In genomic region chr4:61070269-61070668, GRCh38 we compare ENCODE assay signal across 21 cellular contexts.
"Had no signal": no experiment of that assay in that cellular context is flagged by ENCODE, and none has a peak within 500 bp of the region (broad histone marks: within the 10 kb centered on the region; RNA-seq: fewer than 3 reads in every experiment).

No MANE protein-coding gene starts in this region.

- DNase-seq: activated CD4-positive, alpha-beta T cell treated with anti-CD3 and anti-CD28 coated beads for 4 hours; activated CD4-positive, alpha-beta T cell treated with anti-CD3 and anti-CD28 coated beads, Interleukin-2, amount 50 U/mL, for 48 hours; activated CD4-positive, CD25-positive, alpha-beta regulatory T cell; activated CD8-positive, alpha-beta memory T cell treated with anti-CD3 and anti-CD28 coated beads, Interleukin-2, amount 50 U/mL, for 48 hours; activated naive CD4-positive, alpha-beta T cell; activated T-cell treated with anti-CD3 and anti-CD28 coated beads, Interleukin-2, amount 50 U/mL, for 4 hours; cerebellar nuclear complex; gastrocnemius medialis; left ventricle myocardium superior; mammary epithelial cell; midbrain; ovary; spleen; stimulated activated CD4-positive, alpha-beta T cell treated with anti-CD3 and anti-CD28 coated beads, Interleukin-4, amount 100 ng/mL, for 1 hour; stimulated activated naive CD4-positive, alpha-beta T cell; T-helper 9 cell had no signal

- ATAC-seq: activated T-cell treated with anti-CD3 and anti-CD28 coated beads, Interleukin-2, amount 50 U/mL, for 4 hours; gastrocnemius medialis; left ventricle myocardium superior; natural killer cell treated with Interleukin-12 subunit alpha and Interleukin-12 subunit beta and Interleukin-15 and Interleukin-18, amount 100 ng/mL, for 72 hours had no signal

- H3K4me3 ChIP-seq: coronary artery, esophagus muscularis mucosa, gastrocnemius medialis, ovary, prostate gland, spleen, thoracic aorta had no signal
